Comparison of ENCODE assay signal across 21 cellular contexts in the genomic region with DNA sequence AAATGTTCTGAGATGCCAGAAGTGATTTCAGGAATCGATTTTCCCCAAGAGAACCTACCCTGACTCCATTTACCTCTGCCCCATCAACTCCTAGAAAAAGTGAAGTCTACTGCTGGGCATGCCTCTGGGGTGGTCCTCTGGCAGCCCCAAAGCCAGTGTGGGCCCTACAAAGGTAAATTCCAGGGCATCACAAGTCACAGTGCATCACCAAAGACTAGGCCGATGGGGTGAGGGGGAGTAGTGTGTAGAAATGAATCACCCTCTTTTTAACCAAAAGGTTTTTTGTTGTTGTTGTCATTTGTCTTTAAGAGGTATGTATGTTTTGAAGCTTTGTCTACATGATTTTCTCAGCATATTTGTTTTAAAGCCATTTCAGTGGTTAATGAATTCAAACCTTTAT. TPM values are rescaled to one million over a fixed set of nuclear protein-coding genes. Genes with fewer than 3 reads are reported as not detected.
A peak's percentile ranks its signal among the peaks of the same experiment; 100 is the strongest.
DNase-seq lines count a peak whose midpoint lies in the region; ATAC-seq and TF ChIP-seq lines count a peak whose summit lies in the region.
"Had no signal": no experiment of that assay in that cellular context is flagged by ENCODE, and none has a peak within 500 bp of the region (broad histone marks: within the 10 kb centered on the region; RNA-seq: fewer than 3 reads in every experiment).

No MANE protein-coding gene starts in this region.

- H3K27ac Mint-ChIP-seq in activated T-cell treated with anti-CD3 and anti-CD28 coated beads, Interleukin-2, amount 50 U/mL, for 24 hours = peak overlapping the region; percentile 69
- peak overlapping the region in 5 of 8 donors; percentile 37 to 82 (median 42) for H3K27ac Mint-ChIP-seq in CD8-positive, alpha-beta memory T cell
- H3K27ac Mint-ChIP-seq in activated T-helper 17 cell treated with anti-CD3 and anti-CD28 coated beads, Interleukin-2, amount 50 U/mL, for 72 hours = peak overlapping the region; percentile 85
- peak overlapping the region; percentile 87 to 94 for H3K27ac Mint-ChIP-seq in natural killer cell
- H3K27ac Mint-ChIP-seq: B cell had no signal

- H3K4me1 Mint-ChIP-seq in activated T-cell treated with anti-CD3 and anti-CD28 coated beads, Interleukin-2, amount 50 U/mL, for 24 hours (ENCODE audit: low read depth) = peaks cover 66% of the 10 kb centered on the region
- H3K4me1 Mint-ChIP-seq in CD8-positive, alpha-beta memory T cell = peaks cover 58 to 92% (median 89%) of the 10 kb centered on the region in 3 donors
- peaks cover 33% of the 10 kb centered on the region for H3K4me1 Mint-ChIP-seq in activated T-helper 17 cell treated with anti-CD3 and anti-CD28 coated beads, Interleukin-2, amount 50 U/mL, for 72 hours
- peaks cover 94 to 97% of the 10 kb centered on the region in 2 donors for H3K4me1 Mint-ChIP-seq in natural killer cell

- no peaks in the 10 kb centered on the region for H3K27me3 ChIP-seq in CD8-positive, alpha-beta memory T cell (ENCODE audit: insufficient read depth, low read length, poor library complexity, severe bottlenecking)

- no peak overlapping the region for H3K27ac ChIP-seq in CD8-positive, alpha-beta memory T cell (ENCODE audit: low read depth, low read length)
- H3K27ac ChIP-seq: C4-2B had no signal

- DNase-seq in activated T-cell treated with anti-CD3 and anti-CD28 coated beads, Interleukin-2, amount 50 U/mL, for 24 hours = no peak
- no peak for DNase-seq in activated T-cell treated with anti-CD3 and anti-CD28 coated beads, Interleukin-2, amount 50 U/mL, for 1 hour
- DNase-seq in CD8-positive, alpha-beta memory T cell = no peak
- DNase-seq in natural killer cell (no peak), NCI-H2171 treated with DMSO at 0.1 percent for 48 hours (lab: John Stamatoyannopoulos, UW) (no peak), AG08396 (ENCODE audit: low spot score) (no peak)
- DNase-seq: DMS53, Karpas-422, NCI-H1092 treated with DMSO at 0.1 percent for 48 hours, NCI-H1436 treated with DMSO at 0.1 percent for 48 hours, NCI-H187 treated with DMSO at 0.1 percent for 48 hours, NCI-H2107, NCI-H446, NCI-H524 treated with DMSO at 0.1 percent for 48 hours, NCI-H774, SIG-M5 had no signal

- POLR2A ChIA-PET in CD8-positive, alpha-beta memory T cell (lab: Charles Lee) = no interaction called here

- H3K9me3 ChIP-seq in CD8-positive, alpha-beta memory T cell (ENCODE audit: low read length) = no peaks in the 10 kb centered on the region

- H3K4me3 Mint-ChIP-seq in activated T-cell treated with anti-CD3 and anti-CD28 coated beads, Interleukin-2, amount 50 U/mL, for 24 hours = no peak overlapping the region
- H3K4me3 Mint-ChIP-seq in CD8-positive, alpha-beta memory T cell = peak overlapping the region in 1 of 7 donors; percentile 32
- peak overlapping the region; percentile 17 for H3K4me3 Mint-ChIP-seq in activated T-helper 17 cell treated with anti-CD3 and anti-CD28 coated beads, Interleukin-2, amount 50 U/mL, for 72 hours
- no peak overlapping the region for H3K4me3 Mint-ChIP-seq in natural killer cell
- H3K4me3 Mint-ChIP-seq: B cell had no signal

- H3K4me1 ChIP-seq in CD8-positive, alpha-beta memory T cell (ENCODE audit: insufficient read depth, low read length) = no peaks in the 10 kb centered on the region

- TF ChIP-seq CTCF in natural killer cell (IDR thresholded peaks at IDR 0.05) = no peak

- no peak overlapping the region for H3K4me3 ChIP-seq in CD8-positive, alpha-beta memory T cell (ENCODE audit: low read length)

- peak; percentile 79 for ATAC-seq in activated T-helper 17 cell treated with anti-CD3 and anti-CD28 coated beads, Interleukin-2, amount 50 U/mL, for 72 hours (replicated peaks)
- ATAC-seq in natural killer cell (peak in 2 of 3 donors; percentile 39 to 69), GM19397 (IDR thresholded peaks at IDR 0.05; ENCODE audit: unreplicated experiment) (no peak)
- ATAC-seq: HepG2 had no signal

- no peaks in the 10 kb centered on the region for H3K27me3 Mint-ChIP-seq in activated T-cell treated with anti-CD3 and anti-CD28 coated beads, Interleukin-2, amount 50 U/mL, for 24 hours
- H3K27me3 Mint-ChIP-seq in CD8-positive, alpha-beta memory T cell = no peaks in the 10 kb centered on the region
- no peaks in the 10 kb centered on the region for H3K27me3 Mint-ChIP-seq in activated T-helper 17 cell treated with anti-CD3 and anti-CD28 coated beads, Interleukin-2, amount 50 U/mL, for 72 hours
- no peaks in the 10 kb centered on the region for H3K27me3 Mint-ChIP-seq in natural killer cell (ENCODE audit: low read depth in 2 of 2)
- H3K27me3 Mint-ChIP-seq: B cell had no signal

- peaks cover 21% of the 10 kb centered on the region for H3K9me3 Mint-ChIP-seq in activated T-cell treated with anti-CD3 and anti-CD28 coated beads, Interleukin-2, amount 50 U/mL, for 24 hours
- peaks cover 0 to 2% (median 0%) of the 10 kb centered on the region in 5 donors for H3K9me3 Mint-ChIP-seq in CD8-positive, alpha-beta memory T cell
- peaks cover 4% of the 10 kb centered on the region for H3K9me3 Mint-ChIP-seq in activated T-helper 17 cell treated with anti-CD3 and anti-CD28 coated beads, Interleukin-2, amount 50 U/mL, for 72 hours
- H3K9me3 Mint-ChIP-seq in natural killer cell = no peaks in the 10 kb centered on the region

- H3K36me3 ChIP-seq in CD8-positive, alpha-beta memory T cell (ENCODE audit: insufficient read depth, low read length) = no peaks in the 10 kb centered on the region

- CTCF ChIA-PET in CD8-positive, alpha-beta memory T cell (lab: Charles Lee) = no interaction called here

- H3K36me3 Mint-ChIP-seq in activated T-cell treated with anti-CD3 and anti-CD28 coated beads, Interleukin-2, amount 50 U/mL, for 24 hours (ENCODE audit: low read depth) = peaks cover 86% of the 10 kb centered on the region
- peaks cover 22 to 63% (median 34%) of the 10 kb centered on the region in 3 donors for H3K36me3 Mint-ChIP-seq in CD8-positive, alpha-beta memory T cell
- H3K36me3 Mint-ChIP-seq in activated T-helper 17 cell treated with anti-CD3 and anti-CD28 coated beads, Interleukin-2, amount 50 U/mL, for 72 hours (ENCODE audit: low read depth) = peaks cover 73% of the 10 kb centered on the region
- H3K36me3 Mint-ChIP-seq in natural killer cell = no peaks in the 10 kb centered on the region

- intact Hi-C loops in natural killer cell (cut with micrococcal nuclease) = no loop called here

RNA-seq across cellular contexts. Expression of a gene that starts 46.4 kb away (rescaled TPM):
- total RNA-seq in CD8-positive, alpha-beta memory T cell = 100 to 1,000 TPM; 204 to 217 TPM
- 210 TPM for polyA plus RNA-seq in CD8-positive, alpha-beta memory T cell
- 100 to 1,000 TPM; 138 to 190 TPM for total RNA-seq in activated T-helper 17 cell treated with anti-CD3 and anti-CD28 coated beads, Interleukin-2, amount 50 U/mL, for 72 hours
- 10 to 100 TPM; 84.3 to 96.5 (median 92.7) TPM for total RNA-seq in natural killer cell
